In the genomic region with DNA sequence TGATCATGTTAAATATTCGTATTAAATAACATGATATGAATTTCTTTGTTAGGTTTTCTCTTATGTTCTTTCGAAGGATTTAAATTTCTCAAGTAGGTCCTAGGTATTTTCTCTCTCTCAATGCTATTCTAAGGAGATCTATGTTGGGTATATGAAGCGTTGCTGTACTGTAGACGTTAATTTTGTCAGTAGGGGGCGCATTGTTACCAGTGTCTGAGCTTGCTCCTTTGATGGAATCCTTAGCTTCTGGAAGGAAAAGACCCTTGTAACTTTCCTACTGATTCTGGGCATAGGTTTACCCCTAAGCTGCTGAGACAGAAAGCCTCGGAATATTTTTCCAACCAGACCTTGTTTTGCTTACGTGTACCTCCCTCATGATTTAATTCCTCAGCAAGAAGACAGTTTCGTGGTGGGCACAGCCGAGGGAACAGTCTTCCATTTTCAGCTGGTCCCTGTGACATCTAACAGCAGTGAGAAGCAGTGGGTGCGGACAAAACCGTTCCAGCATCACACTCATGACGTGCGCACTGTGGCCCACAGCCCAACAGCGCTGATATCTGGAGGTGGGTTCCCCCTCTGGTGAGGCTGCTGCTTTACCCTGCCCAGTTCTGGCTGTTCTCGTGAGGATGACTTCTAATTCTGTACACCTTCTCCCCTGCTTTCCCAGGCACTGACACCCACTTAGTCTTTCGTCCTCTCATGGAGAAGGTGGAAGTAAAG, we compare ENCODE assay signal across 8 cellular contexts. TPM values are rescaled to one million over a fixed set of nuclear protein-coding genes. Genes with fewer than 3 reads are reported as not detected.
A peak's percentile ranks its signal among the peaks of the same experiment; 100 is the strongest.
DNase-seq lines count a peak whose midpoint lies in the region; ATAC-seq, FAIRE-seq and TF ChIP-seq lines count a peak whose summit lies in the region.

No MANE protein-coding gene starts in this region.

- H3K27ac ChIP-seq in ovary = no peak overlapping the region

- no peak for TF ChIP-seq EP300 in ovary (IDR thresholded peaks at IDR 0.05)

- H3K36me3 ChIP-seq in ovary = no peaks in the 10 kb centered on the region

- no peaks in the 10 kb centered on the region for H3K27me3 ChIP-seq in ovary

- ATAC-seq in HG03159 (IDR thresholded peaks at IDR 0.05; ENCODE audit: unreplicated experiment) = no peak
- ATAC-seq in HG02623 (IDR thresholded peaks at IDR 0.05; ENCODE audit: unreplicated experiment) = no peak

- no peak overlapping the region for H3K27ac Mint-ChIP-seq in HFFc6
- H3K27ac Mint-ChIP-seq in activated naive CD8-positive, alpha-beta T cell treated with anti-CD3 and anti-CD28 coated beads for 36 hours = no peak overlapping the region

- TF ChIP-seq CTCF in HFFc6 (IDR thresholded peaks at IDR 0.05) (peak; percentile 91), ovary (IDR thresholded peaks at IDR 0.05) (peak; percentile 40 to 86 (median 72))

- DNase-seq in D341Med (ENCODE audit: low spot score) = peak; percentile 56
- peak; percentile 62 for DNase-seq in HFFc6
- DNase-seq in NOMO-1 treated with dmso at 0.1 percent for 144 hours (lab: John Stamatoyannopoulos, UW; ENCODE audit: unreplicated experiment) = peak; percentile 13
- DNase-seq in activated naive CD8-positive, alpha-beta T cell treated with anti-CD3 and anti-CD28 coated beads for 36 hours = peak; percentile 17
- DNase-seq in frontal cortex (ENCODE audit: low spot score in 2 of 2) = peak; percentile 33 to 68
- peak in 3 of 5 donors; percentile 34 to 74 (median 46) for DNase-seq in ovary

- no peak overlapping the region for H3K4me3 ChIP-seq in ovary

- peaks cover 9% of the 10 kb centered on the region for H3K4me1 Mint-ChIP-seq in HFFc6 (ENCODE audit: low read depth)
- no peaks in the 10 kb centered on the region for H3K4me1 Mint-ChIP-seq in activated naive CD8-positive, alpha-beta T cell treated with anti-CD3 and anti-CD28 coated beads for 36 hours

- no peaks in the 10 kb centered on the region for H3K9me3 ChIP-seq in ovary

- no peak for TF ChIP-seq POLR2A in ovary (IDR thresholded peaks at IDR 0.05)

- peak; percentile 78 for FAIRE-seq in frontal cortex (lab: Jason Lieb, UNC)

- H3K36me3 Mint-ChIP-seq in HFFc6 (ENCODE audit: low read depth) = peaks cover 33% of the 10 kb centered on the region
- peaks cover 24% of the 10 kb centered on the region for H3K36me3 Mint-ChIP-seq in activated naive CD8-positive, alpha-beta T cell treated with anti-CD3 and anti-CD28 coated beads for 36 hours

- peaks cover 3% of the 10 kb centered on the region for H3K4me1 ChIP-seq in ovary (ENCODE audit: insufficient read depth)

- no peak overlapping the region for H3K4me3 Mint-ChIP-seq in HFFc6
- H3K4me3 Mint-ChIP-seq in activated naive CD8-positive, alpha-beta T cell treated with anti-CD3 and anti-CD28 coated beads for 36 hours = no peak overlapping the region

- WGBS in ovary, 3 donors = 49 to 52% (median 51%) methylated on average over 16 of the region's 16 CpGs

- peaks cover 2% of the 10 kb centered on the region for H3K27me3 Mint-ChIP-seq in HFFc6 (ENCODE audit: insufficient read depth)
- H3K27me3 Mint-ChIP-seq in activated naive CD8-positive, alpha-beta T cell treated with anti-CD3 and anti-CD28 coated beads for 36 hours = no peaks in the 10 kb centered on the region

- intact Hi-C loops in ovary (cut with DNase I) = loop anchor here in 3 of 4 donors (2.0 to 5.0 kb wide), 2 partner anchors 136 to 137 kb away; no protein-coding TSS in a partner anchor

- no peaks in the 10 kb centered on the region for H3K9me3 Mint-ChIP-seq in HFFc6
- H3K9me3 Mint-ChIP-seq in activated naive CD8-positive, alpha-beta T cell treated with anti-CD3 and anti-CD28 coated beads for 36 hours = no peaks in the 10 kb centered on the region

RNA-seq across cellular contexts. Expression of gene UTP4, which starts 17.9 kb away (rescaled TPM):
- total RNA-seq in HFFc6 (2021; fragmentation: NEBNext Ultra II Directional; extraction: Animal tissue kit (Norgen Biotek cat#: 25700)) = 10 to 100 TPM; 64.1 to 82.4 (median 69.6) TPM
- 100 to 1,000 TPM; 149 to 153 TPM for total RNA-seq in activated naive CD8-positive, alpha-beta T cell treated with anti-CD3 and anti-CD28 coated beads for 36 hours
- total RNA-seq in frontal cortex (39.1 TPM), ovary (10 to 100 TPM; 13.8 to 52.4 (median 40.2) TPM)
- polyA plus RNA-seq in ovary = 10 to 100 TPM; 19.7 to 48.9 TPM

RNA-seq across cellular contexts. Expression of gene CHTF8, which starts 17.9 kb away (rescaled TPM):
- 100 to 1,000 TPM; 103 to 149 (median 125) TPM for total RNA-seq in HFFc6 (2021; fragmentation: NEBNext Ultra II Directional; extraction: Animal tissue kit (Norgen Biotek cat#: 25700))
- total RNA-seq in activated naive CD8-positive, alpha-beta T cell treated with anti-CD3 and anti-CD28 coated beads for 36 hours = 100 to 1,000 TPM; 135 to 141 TPM
- total RNA-seq in frontal cortex (26.5 TPM), ovary (10 to 100 TPM; 56.9 to 89.1 (median 82.6) TPM)
- polyA plus RNA-seq in ovary = 100 to 1,000 TPM in 1 of 2 donors, 10 to 100 TPM in 1; 47.9 to 130 TPM

RNA-seq across cellular contexts. Expression of gene SNTB2, which starts 36.7 kb away (rescaled TPM):
- total RNA-seq in HFFc6 (2021; fragmentation: NEBNext Ultra II Directional; extraction: Animal tissue kit (Norgen Biotek cat#: 25700)) = 10 to 100 TPM; 52.0 to 64.8 (median 58.6) TPM
- total RNA-seq in activated naive CD8-positive, alpha-beta T cell treated with anti-CD3 and anti-CD28 coated beads for 36 hours = 1 to 10 TPM; 6.1 to 6.3 TPM
- total RNA-seq in frontal cortex (12.2 TPM), ovary (10 to 100 TPM; 15.1 to 51.8 (median 38.4) TPM)
- 10 to 100 TPM in 1 of 2 donors, 1 to 10 TPM in 1; 9.4 to 21.2 TPM for polyA plus RNA-seq in ovary

RNA-seq across cellular contexts. Expression of gene HAS3, which starts 44.9 kb away (rescaled TPM):
- total RNA-seq in HFFc6 (2021; fragmentation: NEBNext Ultra II Directional; extraction: Animal tissue kit (Norgen Biotek cat#: 25700)) = 1 to 10 TPM; 1.5 to 2.1 (median 1.5) TPM
- total RNA-seq in activated naive CD8-positive, alpha-beta T cell treated with anti-CD3 and anti-CD28 coated beads for 36 hours = under 1 TPM; 0.33 to 0.74 TPM
- total RNA-seq in frontal cortex (4.9 TPM), ovary (1 to 10 TPM in 6 of 7 donors, under 1 TPM in 1; 0.83 to 3.2 (median 2.0) TPM)
- 1 to 10 TPM; 1.1 to 1.3 TPM for polyA plus RNA-seq in ovary
